ENCODE assay signal across 23 cellular contexts in the genomic region with DNA sequence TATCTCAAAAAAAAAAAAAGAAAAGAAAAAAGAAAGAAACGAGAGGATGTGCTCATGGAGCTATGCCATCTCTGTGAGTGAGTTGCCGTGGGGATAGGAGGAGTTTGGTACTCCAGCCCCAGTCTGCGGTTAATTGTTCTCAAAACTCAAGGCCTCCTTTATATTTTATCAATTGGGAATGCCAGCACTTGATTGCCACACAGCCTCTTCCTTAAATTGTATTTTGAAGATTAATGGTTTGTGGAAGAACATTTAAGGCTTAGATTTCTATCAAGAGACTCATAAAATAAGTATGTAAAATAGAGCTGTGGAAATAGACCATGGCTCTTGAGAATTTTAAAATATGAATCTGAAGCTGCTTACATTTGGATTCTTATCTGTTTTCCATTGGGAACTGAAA. TPM values are rescaled to one million over a fixed set of nuclear protein-coding genes. Genes with fewer than 3 reads are reported as not detected.
A peak's percentile ranks its signal among the peaks of the same experiment; 100 is the strongest.
DNase-seq lines count a peak whose midpoint lies in the region; ATAC-seq and TF ChIP-seq lines count a peak whose summit lies in the region.
"Had no signal": no experiment of that assay in that cellular context is flagged by ENCODE, and none has a peak within 500 bp of the region (broad histone marks: within the 10 kb centered on the region; RNA-seq: fewer than 3 reads in every experiment).

No MANE protein-coding gene starts in this region.

- no peak overlapping the region for H3K27ac ChIP-seq in aorta (ENCODE audit: low read depth in 1 of 2, low read length in 2 of 2)
- no peak overlapping the region for H3K27ac ChIP-seq in gastroesophageal sphincter
- H3K27ac ChIP-seq: BLaER1 treated with 17β-estradiol and CSF1 and Interleukin-3, amounts not matched to agents 10 nM and 100 nM; HL-60; KMS-11 had no signal

- intact Hi-C loops in aorta (cut with DNase I), result no loop called here

- no peak for TF ChIP-seq EP300 in gastroesophageal sphincter (IDR thresholded peaks at IDR 0.05)

- H3K27me3 ChIP-seq in aorta (ENCODE audit: control insufficient read depth in 1 of 2, insufficient read depth in 2 of 2, low read length in 1 of 2) (peaks cover 0 to 1% of the 10 kb centered on the region in 2 donors), gastroesophageal sphincter (no peaks in the 10 kb centered on the region)
- H3K27me3 ChIP-seq: BLaER1 treated with 17β-estradiol and CSF1 and Interleukin-3, amounts not matched to agents 10 nM and 100 nM had no signal

- H3K36me3 ChIP-seq in aorta (ENCODE audit: control insufficient read depth in 1 of 2, insufficient read depth in 2 of 2, low read length in 1 of 2) (no peaks in the 10 kb centered on the region), gastroesophageal sphincter (no peaks in the 10 kb centered on the region)
- H3K36me3 ChIP-seq: BLaER1 treated with 17β-estradiol and CSF1 and Interleukin-3, amounts not matched to agents 10 nM and 100 nM had no signal

- 60 to 67% methylated on average over 3 of the region's 3 CpGs for WGBS in aorta, 2 donors
- WGBS in gastroesophageal sphincter (ENCODE audit: low coverage in 1 of 2), 2 donors, result 49 to 50% methylated on average over 3 of the region's 3 CpGs

- peak; percentile 32 for ATAC-seq in SK-N-SH treated with all-trans-retinoic acid at 6 μM for 48 hours
- peak; percentile 72 for ATAC-seq in aorta (ENCODE audit: low FRiP score)
- no peak for ATAC-seq in gastroesophageal sphincter
- ATAC-seq in GM18505 (IDR thresholded peaks at IDR 0.05; ENCODE audit: unreplicated experiment), result no peak

- TF ChIP-seq CTCF in fibroblast of pulmonary artery (IDR thresholded peaks at IDR 0.05; ENCODE audit: low read length, missing control alignments), result no peak
- TF ChIP-seq CTCF in gastroesophageal sphincter (IDR thresholded peaks at IDR 0.05), result no peak

- H3K4me3 ChIP-seq in fibroblast of pulmonary artery (replicated peaks; ENCODE audit: low read depth, low read length) (no peak overlapping the region), aorta (ENCODE audit: low read length in 2 of 2) (no peak overlapping the region), gastroesophageal sphincter (no peak overlapping the region)
- H3K4me3 ChIP-seq: BLaER1 treated with 17β-estradiol and CSF1 and Interleukin-3, amounts not matched to agents 10 nM and 100 nM had no signal

- H3K9me3 ChIP-seq in aorta (ENCODE audit: control insufficient read depth, low read length) (no peaks in the 10 kb centered on the region), gastroesophageal sphincter (no peaks in the 10 kb centered on the region)

- TF ChIP-seq POLR2A in gastroesophageal sphincter (IDR thresholded peaks at IDR 0.05) (no peak), GM18505 (IDR thresholded peaks at IDR 0.05; ENCODE audit: borderline replicate concordance, extremely low read depth, insufficient read depth, insufficient read length) (no peak)

- peak; percentile 85 for DNase-seq in DMS79 treated with DMSO at 0.1 percent for 48 hours (lab: John Stamatoyannopoulos, UW)
- DNase-seq in fibroblast of pulmonary artery (ENCODE audit: low read depth), result peak; percentile 35
- DNase-seq in aorta, result no peak
- DNase-seq in activated CD8-positive, alpha-beta memory T cell treated with anti-CD3 and anti-CD28 coated beads, Interleukin-2, amount 50 U/mL, for 4 hours, result no peak
- DNase-seq: AML-193; CD4-positive, alpha-beta memory T cell; COR-L47; DMS53; GDM1; NCI-H1048; NCI-H1417; NCI-H1694; NCI-H2029 treated with DMSO at 0.1 percent for 48 hours; NCI-H2171; NCI-H524 treated with DMSO at 0.1 percent for 48 hours; NCI-H774 had no signal

- no peaks in the 10 kb centered on the region for H3K4me1 ChIP-seq in aorta (ENCODE audit: control insufficient read depth in 1 of 2, insufficient read depth in 2 of 2, low read length in 2 of 2)
- peaks cover 2 to 12% (median 3%) of the 10 kb centered on the region in 3 donors for H3K4me1 ChIP-seq in gastroesophageal sphincter
- H3K4me1 ChIP-seq: BLaER1 treated with 17β-estradiol and CSF1 and Interleukin-3, amounts not matched to agents 10 nM and 100 nM had no signal

TF ChIP-seq in SK-N-SH treated with all-trans-retinoic acid at 6 μM for 48 hours, 23 proteins besides CTCF, POLR2A, EP300 and RAD21:
- TF ChIP-seq ISL1 (CRISPR knock-in tag; IDR thresholded peaks at IDR 0.05) (peak; percentile 75), SNAI2 (CRISPR knock-in tag; IDR thresholded peaks at IDR 0.05) (no peak), CSDC2 (CRISPR knock-in tag; IDR thresholded peaks at IDR 0.05) (no peak)

RNA-seq across cellular contexts. Expression of gene KCNE4, which starts 29.8 kb away (rescaled TPM):
- total RNA-seq in aorta (10 to 100 TPM; 10.9 to 21.5 TPM), gastroesophageal sphincter (10 to 100 TPM; 13.0 to 24.8 (median 20.0) TPM)
- 1 to 10 TPM; 4.4 to 8.7 TPM for polyA plus RNA-seq in aorta
- total RNA-seq: CD4-positive, alpha-beta memory T cell had no signal
- polyA plus RNA-seq: CD4-positive, alpha-beta memory T cell; IgD-negative memory B cell had no signal

Comparison
In these comparisons a context has a peak if more than half of its experiments do, and no peak if none do; other contexts are left out.
1. DNase-seq: peak in DMS79 treated with DMSO at 0.1 percent for 48 hours (single experiment) and fibroblast of pulmonary artery (single experiment); none in aorta (0 of 2) and activated CD8-positive, alpha-beta memory T cell treated with anti-CD3 and anti-CD28 coated beads, Interleukin-2, amount 50 U/mL, for 4 hours (single experiment).
2. ATAC-seq: peak in SK-N-SH treated with all-trans-retinoic acid at 6 μM for 48 hours (single experiment) and aorta (single experiment); none in gastroesophageal sphincter (single experiment) and GM18505 (single experiment).